Comparison of ENCODE assay signal across 8 cellular contexts in genomic region chr11:64803163-64803845, GRCh38.
DNase-seq lines count a peak whose midpoint lies in the region; ATAC-seq and TF ChIP-seq lines count a peak whose summit lies in the region.

Gene MAP4K2, minus strand, starts transcription at chr11:64803214. Its CDS starts 65 bp downstream, at chr11:64803149.

- H3K27ac Mint-ChIP-seq in nephron: peak within 1 kb of the TSS; percentile 70 to 87 (median 79)

- H3K4me1 Mint-ChIP-seq in nephron: peaks cover 17% of the 10 kb centered on the region

- H3K36me3 Mint-ChIP-seq in nephron (ENCODE audit: low read depth): peaks cover 26% of the 10 kb centered on the region

- TF ChIP-seq CTCF in fibroblast of pulmonary artery (IDR thresholded peaks at IDR 0.05; ENCODE audit: low read length, missing control alignments) (no peak), nephron (IDR thresholded peaks at IDR 0.05; ENCODE audit: unreplicated experiment in 3 of 3) (peak in 2 of 3 experiments; percentile 14 to 31)

- peak within 1 kb of the TSS; percentile 79 to 86 (median 84) for H3K4me3 Mint-ChIP-seq in nephron

- DNase-seq in COLO668 (lab: John Stamatoyannopoulos, UW; ENCODE audit: unreplicated experiment) (peak; percentile 94), Kasumi-1 (lab: John Stamatoyannopoulos, UW) (peak; percentile 69 to 73), fibroblast of pulmonary artery (ENCODE audit: low read depth) (peak; percentile 83)
- peak; percentile 81 for DNase-seq in activated effector memory CD4-positive, alpha-beta T cell treated with Interleukin-2 at 50 U/mL for 16 hours
- peak; percentile 80 for DNase-seq in stimulated activated naive CD4-positive, alpha-beta T cell treated with Interleukin-2 at 50 U/mL for 16 hours (lab: John Stamatoyannopoulos, UW)

- ATAC-seq in GM21390 (IDR thresholded peaks at IDR 0.05; ENCODE audit: unreplicated experiment): peak; percentile 50

- TF ChIP-seq POLR2A in Raji (IDR thresholded peaks at IDR 0.05; ENCODE audit: insufficient read depth, low read depth, low read length): peak; percentile 47; the same call in 1 of the 2 replicates

- H3K27me3 Mint-ChIP-seq in nephron (ENCODE audit: low read depth): no peaks in the 10 kb centered on the region

- no peaks in the 10 kb centered on the region for H3K9me3 Mint-ChIP-seq in nephron

- peak within 1 kb of the TSS; percentile 76 for H3K4me3 ChIP-seq in fibroblast of pulmonary artery (replicated peaks; ENCODE audit: low read depth, low read length)

Comparison
In these comparisons a context has a peak if more than half of its experiments do, and no peak if none do; other contexts are left out.
1. Peak in every context shown above with its lines: DNase-seq, ATAC-seq and H3K4me3 ChIP-seq.